In the genomic region with DNA sequence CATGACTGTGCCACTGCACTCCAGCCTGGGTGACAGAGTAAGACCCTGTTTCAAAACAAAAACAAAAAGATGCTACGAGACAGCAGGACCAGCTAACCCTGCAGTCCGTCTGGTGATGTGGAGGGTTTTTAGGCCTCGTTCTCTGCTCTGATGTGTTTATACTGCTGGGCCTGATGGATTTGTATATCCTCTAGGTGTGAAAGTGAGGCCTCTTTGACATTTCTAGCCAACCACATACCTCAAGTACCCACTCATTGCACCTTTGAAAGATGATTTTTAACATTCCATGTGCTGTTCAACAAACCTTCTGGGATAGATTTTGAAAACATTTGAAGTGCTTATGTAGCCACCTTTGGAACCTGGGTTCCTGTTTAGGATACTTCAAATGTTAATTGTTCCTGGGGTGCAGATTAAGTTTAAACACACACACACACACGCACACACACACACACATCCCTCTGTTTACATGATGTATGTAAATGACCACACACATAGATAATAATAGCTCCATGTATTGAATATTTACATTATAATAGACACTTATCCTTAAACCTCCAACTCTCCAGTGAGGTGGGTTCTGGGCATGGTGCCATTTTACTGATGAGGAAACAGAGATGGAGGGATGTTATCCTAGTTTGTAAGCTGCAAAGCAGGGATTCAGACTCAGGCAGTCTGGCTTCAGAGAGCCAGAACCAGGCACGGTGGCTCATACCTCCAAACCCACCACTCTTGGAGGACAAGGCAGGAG, we compare ENCODE assay signal across 23 cellular contexts. TPM values are rescaled to one million over a fixed set of nuclear protein-coding genes. Genes with fewer than 3 reads are reported as not detected.
DNase-seq lines count a peak whose midpoint lies in the region; TF ChIP-seq lines count a peak whose summit lies in the region.
"Had no signal": no experiment of that assay in that cellular context is flagged by ENCODE, and none has a peak within 500 bp of the region (broad histone marks: within the 10 kb centered on the region; RNA-seq: fewer than 3 reads in every experiment).

No MANE protein-coding gene starts in this region.

- CTCF ChIA-PET in Caco-2 (lab: Charles Lee): no interaction called here

- no peak overlapping the region for H3K9ac ChIP-seq in muscle layer of colon (ENCODE audit: low read length)

- peak overlapping the region; percentile 83 for H3K27ac Mint-ChIP-seq in Caco-2 (ENCODE audit: unreplicated experiment)
- H3K27ac Mint-ChIP-seq: activated naive CD4-positive, alpha-beta T cell treated with anti-CD3 and anti-CD28 coated beads, Interleukin-2, amount 50 U/mL, for 24 hours; CD4-positive, alpha-beta memory T cell; immature natural killer cell had no signal

- DNase-seq in Caco-2 (no peak), ELR (ENCODE audit: low read depth) (peak; percentile 8), NCI-H345 (lab: John Stamatoyannopoulos, UW) (peak; percentile 81), GM20000 (ENCODE audit: low spot score) (no peak), H4 (ENCODE audit: low spot score) (no peak), H7 (no peak)
- DNase-seq: activated CD4-positive, alpha-beta T cell treated with anti-CD3 and anti-CD28 coated beads for 4 hours; CD4-positive, alpha-beta memory T cell; DMS53; immature natural killer cell; NCI-H1092; NCI-H2227 treated with DMSO at 0.1 percent for 48 hours; NK-92 treated with Interleukin-12 subunit alpha and Interleukin-12 subunit beta, amount 100 ng/mL, for 24 hours; Peyer's patch; stimulated activated CD8-positive, alpha-beta memory T cell treated with anti-CD3 and anti-CD28 coated beads, Interleukin-4, amount 100 ng/mL, for 48 hours; T-helper 1 cell had no signal

- H3K9me3 ChIP-seq in Caco-2: no peaks in the 10 kb centered on the region
- no peaks in the 10 kb centered on the region for H3K9me3 ChIP-seq in muscle layer of colon (ENCODE audit: low read length)
- H3K9me3 ChIP-seq: ascending aorta, Peyer's patch, SJSA1 had no signal

- no peak overlapping the region for H3K4me3 Mint-ChIP-seq in Caco-2 (ENCODE audit: unreplicated experiment)
- H3K4me3 Mint-ChIP-seq: activated naive CD4-positive, alpha-beta T cell treated with anti-CD3 and anti-CD28 coated beads, Interleukin-2, amount 50 U/mL, for 24 hours; CD4-positive, alpha-beta memory T cell; immature natural killer cell; neural crest cell had no signal

- H3K4me1 Mint-ChIP-seq in Caco-2 (ENCODE audit: low read depth, unreplicated experiment): peaks cover 16% of the 10 kb centered on the region
- H3K4me1 Mint-ChIP-seq: activated naive CD4-positive, alpha-beta T cell treated with anti-CD3 and anti-CD28 coated beads, Interleukin-2, amount 50 U/mL, for 24 hours; CD4-positive, alpha-beta memory T cell; immature natural killer cell had no signal

- H3K36me3 ChIP-seq in Caco-2 (ENCODE audit: control insufficient read depth, insufficient read depth, low read length): no peaks in the 10 kb centered on the region
- H3K36me3 ChIP-seq in muscle layer of colon (ENCODE audit: insufficient read depth, low read length): no peaks in the 10 kb centered on the region
- H3K36me3 ChIP-seq in H7 (replicated peaks; ENCODE audit: control insufficient read depth, insufficient read depth, low read length): no peaks in the 10 kb centered on the region
- H3K36me3 ChIP-seq: ascending aorta, Peyer's patch, SJSA1 had no signal

- H3K4me3 ChIP-seq in Caco-2 (ENCODE audit: low read depth, low read length) (no peak overlapping the region), muscle layer of colon (ENCODE audit: low read depth in 1 of 2, low read length in 2 of 2) (no peak overlapping the region), H7 (ENCODE audit: insufficient read depth, low read depth, low read length) (no peak overlapping the region)
- H3K4me3 ChIP-seq: ascending aorta, GM12878, Peyer's patch, SJSA1 had no signal

- no peaks in the 10 kb centered on the region for H3K27me3 ChIP-seq in Caco-2 (replicated peaks; ENCODE audit: control insufficient read depth, insufficient read depth, low read length)
- H3K27me3 ChIP-seq in muscle layer of colon (ENCODE audit: control insufficient read depth in 1 of 2, insufficient read depth in 2 of 2, low read length in 2 of 2): no peaks in the 10 kb centered on the region
- H3K27me3 ChIP-seq in H7 (ENCODE audit: control insufficient read depth, insufficient read depth, low read length): no peaks in the 10 kb centered on the region
- H3K27me3 ChIP-seq: ascending aorta, Peyer's patch, SJSA1 had no signal

- peaks cover 32% of the 10 kb centered on the region for H3K36me3 Mint-ChIP-seq in Caco-2 (ENCODE audit: insufficient read depth, unreplicated experiment)

- H3K4me1 ChIP-seq in Caco-2 (peaks cover 27% of the 10 kb centered on the region), muscle layer of colon (ENCODE audit: insufficient read depth, low read length) (peaks cover 26% of the 10 kb centered on the region)
- H3K4me1 ChIP-seq: Peyer's patch had no signal

- H3K9me3 Mint-ChIP-seq in Caco-2 (ENCODE audit: unreplicated experiment): no peaks in the 10 kb centered on the region
- H3K9me3 Mint-ChIP-seq: activated naive CD4-positive, alpha-beta T cell treated with anti-CD3 and anti-CD28 coated beads, Interleukin-2, amount 50 U/mL, for 24 hours; CD4-positive, alpha-beta memory T cell; immature natural killer cell; neural crest cell had no signal

- H3K27me3 Mint-ChIP-seq in Caco-2 (ENCODE audit: insufficient read depth, unreplicated experiment): no peaks in the 10 kb centered on the region
- H3K27me3 Mint-ChIP-seq: activated naive CD4-positive, alpha-beta T cell treated with anti-CD3 and anti-CD28 coated beads, Interleukin-2, amount 50 U/mL, for 24 hours; CD4-positive, alpha-beta memory T cell had no signal

- H3K27ac ChIP-seq in muscle layer of colon (ENCODE audit: low read depth, low read length): peak overlapping the region; percentile 21
- H3K27ac ChIP-seq: ascending aorta, epithelial cell of prostate, SJSA1 had no signal

- intact Hi-C loops in Caco-2 (cut with micrococcal nuclease; ENCODE audit: unreplicated experiment): no loop called here

- TF ChIP-seq CTCF in Caco-2 (IDR thresholded peaks at IDR 0.05; ENCODE audit: insufficient read depth in 1 of 2, low read depth in 1 of 2, low read length in 1 of 2, severe bottlenecking in 1 of 2, unreplicated experiment in 1 of 2) (no peak), GM20000 (IDR thresholded peaks at IDR 0.05; ENCODE audit: extremely low read depth, missing control alignments) (no peak)

- POLR2A ChIA-PET in Caco-2 (lab: Charles Lee): no interaction called here

- no TSS peak for BruUV-seq in Caco-2 (replicated peaks; lab: Mats Ljungman, UMichigan)

RNA-seq across cellular contexts. Expression of a gene that starts 48.8 kb away (rescaled TPM):
- 107 and 122 TPM in 2 replicates for total RNA-seq in Caco-2 (2022)
- total RNA-seq in H4 (2014; rRNA removed; shearing (Covaris generic)): 41.1 and 52.2 TPM in 2 replicates
- total RNA-seq in H7 (2014; rRNA removed; shearing (Covaris generic)): 72.9 and 87.0 TPM in 2 replicates

Comparison
In these comparisons a context has a peak if more than half of its experiments do, and no peak if none do; other contexts are left out.
1. DNase-seq: peak in ELR (single experiment) and NCI-H345 (single experiment); none in Caco-2 (0 of 2), GM20000 (single experiment), H4 (single experiment) and H7 (single experiment).